Comparison of ENCODE assay signal across 10 cellular contexts in genomic region chr6:135231469-135231844, GRCh38. TPM values are rescaled to one million over a fixed set of nuclear protein-coding genes. Genes with fewer than 3 reads are reported as not detected.
DNase-seq lines count a peak whose midpoint lies in the region; ATAC-seq lines count a peak whose summit lies in the region.
"Had no signal": no experiment of that assay in that cellular context is flagged by ENCODE, and none has a peak within 500 bp of the region (broad histone marks: within the 10 kb centered on the region; RNA-seq: fewer than 3 reads in every experiment).

No MANE protein-coding gene starts in this region.

- H3K27me3 Mint-ChIP-seq in activated T-cell treated with anti-CD3 and anti-CD28 coated beads, Interleukin-2, amount 50 U/mL, for 24 hours = no peaks in the 10 kb centered on the region
- no peaks in the 10 kb centered on the region for H3K27me3 Mint-ChIP-seq in activated T-cell treated with anti-CD3 and anti-CD28 coated beads, Interleukin-2, amount 50 U/mL, for 72 hours (ENCODE audit: low read depth)
- no peaks in the 10 kb centered on the region for H3K27me3 Mint-ChIP-seq in stimulated activated memory B cell treated with anti-CD40 and anti-IgM and Interleukin-4, amounts not matched to agents 10 μg/mL and 1 μg/mL and 100 μg/mL, for 72 hours

- H3K9me3 Mint-ChIP-seq in activated T-cell treated with anti-CD3 and anti-CD28 coated beads, Interleukin-2, amount 50 U/mL, for 24 hours = no peaks in the 10 kb centered on the region
- H3K9me3 Mint-ChIP-seq in activated T-cell treated with anti-CD3 and anti-CD28 coated beads, Interleukin-2, amount 50 U/mL, for 72 hours = peaks cover 0 to 1% of the 10 kb centered on the region in 2 donors
- no peaks in the 10 kb centered on the region for H3K9me3 Mint-ChIP-seq in stimulated activated memory B cell treated with anti-CD40 and anti-IgM and Interleukin-4, amounts not matched to agents 10 μg/mL and 1 μg/mL and 100 μg/mL, for 72 hours

- peaks cover 26% of the 10 kb centered on the region for H3K4me1 Mint-ChIP-seq in activated T-cell treated with anti-CD3 and anti-CD28 coated beads, Interleukin-2, amount 50 U/mL, for 24 hours (ENCODE audit: low read depth)
- peaks cover 42% of the 10 kb centered on the region for H3K4me1 Mint-ChIP-seq in activated T-cell treated with anti-CD3 and anti-CD28 coated beads, Interleukin-2, amount 50 U/mL, for 72 hours (ENCODE audit: low read depth)
- H3K4me1 Mint-ChIP-seq in stimulated activated memory B cell treated with anti-CD40 and anti-IgM and Interleukin-4, amounts not matched to agents 10 μg/mL and 1 μg/mL and 100 μg/mL, for 72 hours = no peaks in the 10 kb centered on the region

- H3K4me3 Mint-ChIP-seq in activated T-cell treated with anti-CD3 and anti-CD28 coated beads, Interleukin-2, amount 50 U/mL, for 24 hours = no peak overlapping the region
- H3K4me3 Mint-ChIP-seq in activated T-cell treated with anti-CD3 and anti-CD28 coated beads, Interleukin-2, amount 50 U/mL, for 72 hours = peak overlapping the region in 1 of 2 donors; percentile 71
- H3K4me3 Mint-ChIP-seq in stimulated activated memory B cell treated with anti-CD40 and anti-IgM and Interleukin-4, amounts not matched to agents 10 μg/mL and 1 μg/mL and 100 μg/mL, for 72 hours = no peak overlapping the region

- H3K36me3 Mint-ChIP-seq in activated T-cell treated with anti-CD3 and anti-CD28 coated beads, Interleukin-2, amount 50 U/mL, for 24 hours (ENCODE audit: low read depth) = no peaks in the 10 kb centered on the region
- H3K36me3 Mint-ChIP-seq in activated T-cell treated with anti-CD3 and anti-CD28 coated beads, Interleukin-2, amount 50 U/mL, for 72 hours (ENCODE audit: insufficient read depth in 2 of 2) = no peaks in the 10 kb centered on the region
- no peaks in the 10 kb centered on the region for H3K36me3 Mint-ChIP-seq in stimulated activated memory B cell treated with anti-CD40 and anti-IgM and Interleukin-4, amounts not matched to agents 10 μg/mL and 1 μg/mL and 100 μg/mL, for 72 hours

- peak; percentile 34 for ATAC-seq in HG03442 (IDR thresholded peaks at IDR 0.05; ENCODE audit: unreplicated experiment)
- peak; percentile 85 to 91 for ATAC-seq in activated T-cell treated with anti-CD3 and anti-CD28 coated beads, Interleukin-2, amount 50 U/mL, for 72 hours (replicated peaks in 1 of 2)
- peak; percentile 64 for ATAC-seq in stimulated activated memory B cell treated with anti-CD40 and anti-IgM and Interleukin-4, amounts not matched to agents 10 μg/mL and 1 μg/mL and 100 μg/mL, for 72 hours

- peak overlapping the region; percentile 34 for H3K27ac Mint-ChIP-seq in activated T-cell treated with anti-CD3 and anti-CD28 coated beads, Interleukin-2, amount 50 U/mL, for 24 hours
- H3K27ac Mint-ChIP-seq in activated T-cell treated with anti-CD3 and anti-CD28 coated beads, Interleukin-2, amount 50 U/mL, for 72 hours = peak overlapping the region; percentile 97
- peak overlapping the region; percentile 7 for H3K27ac Mint-ChIP-seq in stimulated activated memory B cell treated with anti-CD40 and anti-IgM and Interleukin-4, amounts not matched to agents 10 μg/mL and 1 μg/mL and 100 μg/mL, for 72 hours

- no peak for DNase-seq in activated T-cell treated with anti-CD3 and anti-CD28 coated beads, Interleukin-2, amount 50 U/mL, for 24 hours
- DNase-seq in activated T-cell treated with anti-CD3 and anti-CD28 coated beads for 4 hours (no peak), NCI-H146 treated with DMSO at 0.1 percent for 48 hours (lab: John Stamatoyannopoulos, UW; ENCODE audit: unreplicated experiment) (no peak), NCI-H2171 treated with DMSO at 0.1 percent for 48 hours (lab: John Stamatoyannopoulos, UW) (no peak), putamen (ENCODE audit: low spot score) (no peak)
- DNase-seq in activated T-cell treated with anti-CD3 and anti-CD28 coated beads, Interleukin-2, amount 50 U/mL, for 72 hours = peak; percentile 47 to 62
- DNase-seq: head of caudate nucleus, PC-9 had no signal

RNA-seq across cellular contexts. Expression of gene MYB, which starts 50.3 kb away (rescaled TPM):
- 10 to 100 TPM; 89.6 to 91.4 TPM for total RNA-seq in activated T-cell treated with anti-CD3 and anti-CD28 coated beads, Interleukin-2, amount 50 U/mL, for 72 hours

Comparison
In these comparisons a context has a peak if more than half of its experiments do, and no peak if none do; other contexts are left out.
1. DNase-seq: peak in activated T-cell treated with anti-CD3 and anti-CD28 coated beads, Interleukin-2, amount 50 U/mL, for 72 hours (2 of 2); none in activated T-cell treated with anti-CD3 and anti-CD28 coated beads, Interleukin-2, amount 50 U/mL, for 24 hours (single experiment), activated T-cell treated with anti-CD3 and anti-CD28 coated beads for 4 hours (single experiment), NCI-H146 treated with DMSO at 0.1 percent for 48 hours (single experiment), NCI-H2171 treated with DMSO at 0.1 percent for 48 hours (single experiment) and putamen (single experiment).
2. H3K27ac Mint-ChIP-seq: peak in every context shown above with its lines; median percentile 97 in activated T-cell treated with anti-CD3 and anti-CD28 coated beads, Interleukin-2, amount 50 U/mL, for 72 hours; 34 in activated T-cell treated with anti-CD3 and anti-CD28 coated beads, Interleukin-2, amount 50 U/mL, for 24 hours; 7 in stimulated activated memory B cell treated with anti-CD40 and anti-IgM and Interleukin-4, amounts not matched to agents 10 μg/mL and 1 μg/mL and 100 μg/mL, for 72 hours.
3. ATAC-seq: peak in every context shown above with its lines; median percentile 88 in activated T-cell treated with anti-CD3 and anti-CD28 coated beads, Interleukin-2, amount 50 U/mL, for 72 hours; 64 in stimulated activated memory B cell treated with anti-CD40 and anti-IgM and Interleukin-4, amounts not matched to agents 10 μg/mL and 1 μg/mL and 100 μg/mL, for 72 hours; 34 in HG03442.